ENCODE assay signal across 2 cellular contexts in genomic region chr5:172899436-172899835, GRCh38.
TF ChIP-seq lines count a peak whose summit lies in the region.

No MANE protein-coding gene starts in this region.

TF ChIP-seq in K562, 482 proteins besides CTCF, POLR2A, EP300 and RAD21:
- TF ChIP-seq SAFB (IDR thresholded peaks at IDR 0.05; ENCODE audit: borderline replicate concordance, low read depth, low read length) (no peak), ZBTB33 (CRISPR knock-in tag; IDR thresholded peaks at IDR 0.05) (peak; percentile 89)

TF ChIP-seq in HepG2, 621 proteins besides CTCF, POLR2A, EP300 and RAD21:
- TF ChIP-seq ZMYM3 (CRISPR knock-in tag; IDR thresholded peaks at IDR 0.05): no peak
- peak; percentile 70 for TF ChIP-seq ZNF7 (CRISPR knock-in tag; IDR thresholded peaks at IDR 0.05)
